In the genomic region with DNA sequence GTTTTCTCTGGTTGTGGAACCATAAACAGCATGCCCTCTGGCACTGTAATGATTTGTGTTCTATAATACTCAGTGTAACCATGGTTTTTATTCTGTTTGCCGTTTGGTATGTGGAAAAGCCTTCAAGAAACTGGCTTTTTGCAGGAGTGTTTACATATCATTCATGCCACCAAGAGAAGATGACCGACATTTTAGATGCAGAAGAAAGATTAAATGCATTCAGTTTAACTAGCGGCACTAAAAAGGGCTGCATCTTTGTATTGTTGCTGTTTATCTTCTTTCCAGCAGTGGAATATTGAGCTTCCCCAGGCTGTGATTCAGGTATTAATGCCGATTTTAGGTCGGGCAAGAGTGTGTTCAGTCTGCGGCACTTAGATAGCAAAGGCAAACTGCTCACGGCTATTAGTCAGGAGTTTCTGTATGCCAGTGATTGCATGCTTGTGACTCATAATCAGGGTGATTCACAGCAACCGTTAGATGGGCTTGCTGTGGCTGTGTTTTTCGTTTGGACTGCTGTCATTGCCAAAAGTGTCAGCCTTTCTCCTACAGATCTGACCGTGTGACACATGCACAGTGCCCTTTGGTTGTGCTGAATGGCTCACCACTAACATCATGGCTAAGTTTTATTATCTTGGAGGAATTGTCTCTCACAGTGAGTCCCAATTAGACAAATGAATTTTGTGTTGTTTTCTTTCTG, we compare ENCODE assay signal across 1 cellular context.
TF ChIP-seq lines count a peak whose summit lies in the region.

No MANE protein-coding gene starts in this region.

TF ChIP-seq in HEK293, 187 proteins besides CTCF, POLR2A, EP300 and RAD21 (continued from another document and continues in another):
- TF ChIP-seq, protein P1, sequence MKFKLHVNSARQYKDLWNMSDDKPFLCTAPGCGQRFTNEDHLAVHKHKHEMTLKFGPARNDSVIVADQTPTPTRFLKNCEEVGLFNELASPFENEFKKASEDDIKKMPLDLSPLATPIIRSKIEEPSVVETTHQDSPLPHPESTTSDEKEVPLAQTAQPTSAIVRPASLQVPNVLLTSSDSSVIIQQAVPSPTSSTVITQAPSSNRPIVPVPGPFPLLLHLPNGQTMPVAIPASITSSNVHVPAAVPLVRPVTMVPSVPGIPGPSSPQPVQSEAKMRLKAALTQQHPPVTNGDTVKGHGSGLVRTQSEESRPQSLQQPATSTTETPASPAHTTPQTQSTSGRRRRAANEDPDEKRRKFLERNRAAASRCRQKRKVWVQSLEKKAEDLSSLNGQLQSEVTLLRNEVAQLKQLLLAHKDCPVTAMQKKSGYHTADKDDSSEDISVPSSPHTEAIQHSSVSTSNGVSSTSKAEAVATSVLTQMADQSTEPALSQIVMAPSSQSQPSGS (tag by site-specific recombination; IDR thresholded peaks at IDR 0.05; ENCODE audit: low read depth), result no peak
- no peak for TF ChIP-seq ZNF2 (tag by site-specific recombination; IDR thresholded peaks at IDR 0.05)
- TF ChIP-seq ZSCAN30 (tag by site-specific recombination; IDR thresholded peaks at IDR 0.05), result no peak
- TF ChIP-seq, protein P2, sequence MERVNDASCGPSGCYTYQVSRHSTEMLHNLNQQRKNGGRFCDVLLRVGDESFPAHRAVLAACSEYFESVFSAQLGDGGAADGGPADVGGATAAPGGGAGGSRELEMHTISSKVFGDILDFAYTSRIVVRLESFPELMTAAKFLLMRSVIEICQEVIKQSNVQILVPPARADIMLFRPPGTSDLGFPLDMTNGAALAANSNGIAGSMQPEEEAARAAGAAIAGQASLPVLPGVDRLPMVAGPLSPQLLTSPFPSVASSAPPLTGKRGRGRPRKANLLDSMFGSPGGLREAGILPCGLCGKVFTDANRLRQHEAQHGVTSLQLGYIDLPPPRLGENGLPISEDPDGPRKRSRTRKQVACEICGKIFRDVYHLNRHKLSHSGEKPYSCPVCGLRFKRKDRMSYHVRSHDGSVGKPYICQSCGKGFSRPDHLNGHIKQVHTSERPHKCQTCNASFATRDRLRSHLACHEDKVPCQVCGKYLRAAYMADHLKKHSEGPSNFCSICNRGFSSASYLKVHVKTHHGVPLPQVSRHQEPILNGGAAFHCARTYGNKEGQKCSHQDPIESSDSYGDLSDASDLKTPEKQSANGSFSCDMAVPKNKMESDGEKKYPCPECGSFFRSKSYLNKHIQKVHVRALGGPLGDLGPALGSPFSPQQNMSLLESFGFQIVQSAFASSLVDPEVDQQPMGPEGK (tag by site-specific recombination; IDR thresholded peaks at IDR 0.05), result no peak
- no peak for TF ChIP-seq ZNF133 (tag by site-specific recombination; IDR thresholded peaks at IDR 0.05)
- no peak for TF ChIP-seq ZNF169 (tag by site-specific recombination; IDR thresholded peaks at IDR 0.05)
- TF ChIP-seq ZSCAN23 (tag by site-specific recombination; IDR thresholded peaks at IDR 0.05), result no peak
- TF ChIP-seq ZNF747 (tag by site-specific recombination; IDR thresholded peaks at IDR 0.05), result no peak
- no peak for TF ChIP-seq ZNF23 (tag by site-specific recombination; IDR thresholded peaks at IDR 0.05; ENCODE audit: borderline replicate concordance)
- TF ChIP-seq, protein P3, sequence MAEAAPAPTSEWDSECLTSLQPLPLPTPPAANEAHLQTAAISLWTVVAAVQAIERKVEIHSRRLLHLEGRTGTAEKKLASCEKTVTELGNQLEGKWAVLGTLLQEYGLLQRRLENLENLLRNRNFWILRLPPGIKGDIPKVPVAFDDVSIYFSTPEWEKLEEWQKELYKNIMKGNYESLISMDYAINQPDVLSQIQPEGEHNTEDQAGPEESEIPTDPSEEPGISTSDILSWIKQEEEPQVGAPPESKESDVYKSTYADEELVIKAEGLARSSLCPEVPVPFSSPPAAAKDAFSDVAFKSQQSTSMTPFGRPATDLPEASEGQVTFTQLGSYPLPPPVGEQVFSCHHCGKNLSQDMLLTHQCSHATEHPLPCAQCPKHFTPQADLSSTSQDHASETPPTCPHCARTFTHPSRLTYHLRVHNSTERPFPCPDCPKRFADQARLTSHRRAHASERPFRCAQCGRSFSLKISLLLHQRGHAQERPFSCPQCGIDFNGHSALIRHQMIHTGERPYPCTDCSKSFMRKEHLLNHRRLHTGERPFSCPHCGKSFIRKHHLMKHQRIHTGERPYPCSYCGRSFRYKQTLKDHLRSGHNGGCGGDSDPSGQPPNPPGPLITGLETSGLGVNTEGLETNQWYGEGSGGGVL (tag by site-specific recombination; IDR thresholded peaks at IDR 0.05), result no peak
- 0 out of 2 replicates have a peak, but pooled peaks have one; percentile 10 for TF ChIP-seq ZBTB20 (tag by site-specific recombination; IDR thresholded peaks at IDR 0.05)
- TF ChIP-seq ZEB2 (tag by site-specific recombination; IDR thresholded peaks at IDR 0.05), result 0 out of 2 replicates have a peak, but pooled peaks have one; percentile 45
- TF ChIP-seq ZNF555 (tag by site-specific recombination; conservative IDR thresholded peaks at IDR 0.05), result no peak
- TF ChIP-seq, protein P4, sequence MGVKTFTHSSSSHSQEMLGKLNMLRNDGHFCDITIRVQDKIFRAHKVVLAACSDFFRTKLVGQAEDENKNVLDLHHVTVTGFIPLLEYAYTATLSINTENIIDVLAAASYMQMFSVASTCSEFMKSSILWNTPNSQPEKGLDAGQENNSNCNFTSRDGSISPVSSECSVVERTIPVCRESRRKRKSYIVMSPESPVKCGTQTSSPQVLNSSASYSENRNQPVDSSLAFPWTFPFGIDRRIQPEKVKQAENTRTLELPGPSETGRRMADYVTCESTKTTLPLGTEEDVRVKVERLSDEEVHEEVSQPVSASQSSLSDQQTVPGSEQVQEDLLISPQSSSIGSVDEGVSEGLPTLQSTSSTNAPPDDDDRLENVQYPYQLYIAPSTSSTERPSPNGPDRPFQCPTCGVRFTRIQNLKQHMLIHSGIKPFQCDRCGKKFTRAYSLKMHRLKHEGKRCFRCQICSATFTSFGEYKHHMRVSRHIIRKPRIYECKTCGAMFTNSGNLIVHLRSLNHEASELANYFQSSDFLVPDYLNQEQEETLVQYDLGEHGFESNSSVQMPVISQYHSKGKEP (tag by site-specific recombination; IDR thresholded peaks at IDR 0.05), result peak; percentile 22; the same call in 1 of the 2 replicates
- peak; percentile 59 for TF ChIP-seq ZNF600 (tag by site-specific recombination; IDR thresholded peaks at IDR 0.05)
- TF ChIP-seq ZNF624 (tag by site-specific recombination; IDR thresholded peaks at IDR 0.05), result no peak
- TF ChIP-seq ZNF37A (tag by site-specific recombination; IDR thresholded peaks at IDR 0.05), result no peak
- TF ChIP-seq ZNF621 (tag by site-specific recombination; IDR thresholded peaks at IDR 0.05), result no peak
- no peak for TF ChIP-seq ZNF266 (tag by site-specific recombination; IDR thresholded peaks at IDR 0.05; ENCODE audit: low read depth)
- TF ChIP-seq SP3 (tag by site-specific recombination; IDR thresholded peaks at IDR 0.05), result no peak
- no peak for TF ChIP-seq ZNF24 (tag by site-specific recombination; IDR thresholded peaks at IDR 0.05)
- no peak for TF ChIP-seq ZBTB8A (tag by site-specific recombination; IDR thresholded peaks at IDR 0.05)
- TF ChIP-seq ZNF544 (tag by site-specific recombination; IDR thresholded peaks at IDR 0.05), result no peak
- peak; percentile 83; the same call in 1 of the 2 replicates for TF ChIP-seq ZNF792 (tag by site-specific recombination; IDR thresholded peaks at IDR 0.05)
- TF ChIP-seq GLI4 (tag by site-specific recombination; IDR thresholded peaks at IDR 0.05), result no peak
- TF ChIP-seq ZNF239 (tag by site-specific recombination; IDR thresholded peaks at IDR 0.05), result no peak
- no peak for TF ChIP-seq KLF9 (tag by site-specific recombination; IDR thresholded peaks at IDR 0.05; ENCODE audit: low read depth)
- no peak for TF ChIP-seq ZNF677 (tag by site-specific recombination; IDR thresholded peaks at IDR 0.05)
- TF ChIP-seq ZNF354C (tag by site-specific recombination; IDR thresholded peaks at IDR 0.05; ENCODE audit: borderline replicate concordance, low read depth), result no peak
- TF ChIP-seq ZNF785 (tag by site-specific recombination; IDR thresholded peaks at IDR 0.05), result no peak
- TF ChIP-seq FEZF1 (tag by site-specific recombination; IDR thresholded peaks at IDR 0.05), result peak; percentile 19; the same call in 1 of the 2 replicates
- no peak for TF ChIP-seq ZNF521 (tag by site-specific recombination; IDR thresholded peaks at IDR 0.05)
- no peak for TF ChIP-seq ZFP3 (tag by site-specific recombination; IDR thresholded peaks at IDR 0.05; ENCODE audit: low read depth)
- no peak for TF ChIP-seq SALL2 (tag by site-specific recombination; IDR thresholded peaks at IDR 0.05; ENCODE audit: borderline replicate concordance)
- no peak for TF ChIP-seq REPIN1 (tag by site-specific recombination; IDR thresholded peaks at IDR 0.05; ENCODE audit: low read depth)
- TF ChIP-seq, protein P5, sequence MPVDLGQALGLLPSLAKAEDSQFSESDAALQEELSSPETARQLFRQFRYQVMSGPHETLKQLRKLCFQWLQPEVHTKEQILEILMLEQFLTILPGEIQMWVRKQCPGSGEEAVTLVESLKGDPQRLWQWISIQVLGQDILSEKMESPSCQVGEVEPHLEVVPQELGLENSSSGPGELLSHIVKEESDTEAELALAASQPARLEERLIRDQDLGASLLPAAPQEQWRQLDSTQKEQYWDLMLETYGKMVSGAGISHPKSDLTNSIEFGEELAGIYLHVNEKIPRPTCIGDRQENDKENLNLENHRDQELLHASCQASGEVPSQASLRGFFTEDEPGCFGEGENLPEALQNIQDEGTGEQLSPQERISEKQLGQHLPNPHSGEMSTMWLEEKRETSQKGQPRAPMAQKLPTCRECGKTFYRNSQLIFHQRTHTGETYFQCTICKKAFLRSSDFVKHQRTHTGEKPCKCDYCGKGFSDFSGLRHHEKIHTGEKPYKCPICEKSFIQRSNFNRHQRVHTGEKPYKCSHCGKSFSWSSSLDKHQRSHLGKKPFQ (tag by site-specific recombination; IDR thresholded peaks at IDR 0.05), result no peak
- no peak for TF ChIP-seq ZNF558 (tag by site-specific recombination; IDR thresholded peaks at IDR 0.05)
- TF ChIP-seq, protein P6, sequence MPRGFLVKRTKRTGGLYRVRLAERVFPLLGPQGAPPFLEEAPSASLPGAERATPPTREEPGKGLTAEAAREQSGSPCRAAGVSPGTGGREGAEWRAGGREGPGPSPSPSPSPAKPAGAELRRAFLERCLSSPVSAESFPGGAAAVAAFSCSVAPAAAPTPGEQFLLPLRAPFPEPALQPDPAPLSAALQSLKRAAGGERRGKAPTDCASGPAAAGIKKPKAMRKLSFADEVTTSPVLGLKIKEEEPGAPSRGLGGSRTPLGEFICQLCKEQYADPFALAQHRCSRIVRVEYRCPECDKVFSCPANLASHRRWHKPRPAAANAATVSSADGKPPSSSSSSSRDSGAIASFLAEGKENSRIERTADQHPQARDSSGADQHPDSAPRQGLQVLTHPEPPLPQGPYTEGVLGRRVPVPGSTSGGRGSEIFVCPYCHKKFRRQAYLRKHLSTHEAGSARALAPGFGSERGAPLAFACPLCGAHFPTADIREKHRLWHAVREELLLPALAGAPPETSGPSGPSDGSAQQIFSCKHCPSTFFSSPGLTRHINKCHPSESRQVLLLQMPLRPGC (tag by site-specific recombination; IDR thresholded peaks at IDR 0.05), result no peak
- 0 out of 2 replicates have a peak, but pooled peaks have one; percentile 40 for TF ChIP-seq ZNF184 (tag by site-specific recombination; IDR thresholded peaks at IDR 0.05)
- TF ChIP-seq ZNF138 (tag by site-specific recombination; IDR thresholded peaks at IDR 0.05; ENCODE audit: borderline replicate concordance), result no peak
- TF ChIP-seq ZNF146 (tag by site-specific recombination; IDR thresholded peaks at IDR 0.05), result no peak
- TF ChIP-seq ZNF221 (tag by site-specific recombination; IDR thresholded peaks at IDR 0.05; ENCODE audit: borderline replicate concordance), result no peak
- no peak for TF ChIP-seq SP2 (tag by site-specific recombination; IDR thresholded peaks at IDR 0.05)
- no peak for TF ChIP-seq ZNF768 (tag by site-specific recombination; IDR thresholded peaks at IDR 0.05)
- TF ChIP-seq, protein P7, sequence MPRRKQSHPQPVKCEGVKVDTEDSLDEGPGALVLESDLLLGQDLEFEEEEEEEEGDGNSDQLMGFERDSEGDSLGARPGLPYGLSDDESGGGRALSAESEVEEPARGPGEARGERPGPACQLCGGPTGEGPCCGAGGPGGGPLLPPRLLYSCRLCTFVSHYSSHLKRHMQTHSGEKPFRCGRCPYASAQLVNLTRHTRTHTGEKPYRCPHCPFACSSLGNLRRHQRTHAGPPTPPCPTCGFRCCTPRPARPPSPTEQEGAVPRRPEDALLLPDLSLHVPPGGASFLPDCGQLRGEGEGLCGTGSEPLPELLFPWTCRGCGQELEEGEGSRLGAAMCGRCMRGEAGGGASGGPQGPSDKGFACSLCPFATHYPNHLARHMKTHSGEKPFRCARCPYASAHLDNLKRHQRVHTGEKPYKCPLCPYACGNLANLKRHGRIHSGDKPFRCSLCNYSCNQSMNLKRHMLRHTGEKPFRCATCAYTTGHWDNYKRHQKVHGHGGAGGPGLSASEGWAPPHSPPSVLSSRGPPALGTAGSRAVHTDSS (tag by site-specific recombination; IDR thresholded peaks at IDR 0.05), result no peak
- no peak for TF ChIP-seq ZNF211 (tag by site-specific recombination; IDR thresholded peaks at IDR 0.05; ENCODE audit: low read depth)
- no peak for TF ChIP-seq ZNF157 (tag by site-specific recombination; IDR thresholded peaks at IDR 0.05)
- no peak for TF ChIP-seq ZNF433 (tag by site-specific recombination; IDR thresholded peaks at IDR 0.05; ENCODE audit: low read depth)
- TF ChIP-seq, protein P8, sequence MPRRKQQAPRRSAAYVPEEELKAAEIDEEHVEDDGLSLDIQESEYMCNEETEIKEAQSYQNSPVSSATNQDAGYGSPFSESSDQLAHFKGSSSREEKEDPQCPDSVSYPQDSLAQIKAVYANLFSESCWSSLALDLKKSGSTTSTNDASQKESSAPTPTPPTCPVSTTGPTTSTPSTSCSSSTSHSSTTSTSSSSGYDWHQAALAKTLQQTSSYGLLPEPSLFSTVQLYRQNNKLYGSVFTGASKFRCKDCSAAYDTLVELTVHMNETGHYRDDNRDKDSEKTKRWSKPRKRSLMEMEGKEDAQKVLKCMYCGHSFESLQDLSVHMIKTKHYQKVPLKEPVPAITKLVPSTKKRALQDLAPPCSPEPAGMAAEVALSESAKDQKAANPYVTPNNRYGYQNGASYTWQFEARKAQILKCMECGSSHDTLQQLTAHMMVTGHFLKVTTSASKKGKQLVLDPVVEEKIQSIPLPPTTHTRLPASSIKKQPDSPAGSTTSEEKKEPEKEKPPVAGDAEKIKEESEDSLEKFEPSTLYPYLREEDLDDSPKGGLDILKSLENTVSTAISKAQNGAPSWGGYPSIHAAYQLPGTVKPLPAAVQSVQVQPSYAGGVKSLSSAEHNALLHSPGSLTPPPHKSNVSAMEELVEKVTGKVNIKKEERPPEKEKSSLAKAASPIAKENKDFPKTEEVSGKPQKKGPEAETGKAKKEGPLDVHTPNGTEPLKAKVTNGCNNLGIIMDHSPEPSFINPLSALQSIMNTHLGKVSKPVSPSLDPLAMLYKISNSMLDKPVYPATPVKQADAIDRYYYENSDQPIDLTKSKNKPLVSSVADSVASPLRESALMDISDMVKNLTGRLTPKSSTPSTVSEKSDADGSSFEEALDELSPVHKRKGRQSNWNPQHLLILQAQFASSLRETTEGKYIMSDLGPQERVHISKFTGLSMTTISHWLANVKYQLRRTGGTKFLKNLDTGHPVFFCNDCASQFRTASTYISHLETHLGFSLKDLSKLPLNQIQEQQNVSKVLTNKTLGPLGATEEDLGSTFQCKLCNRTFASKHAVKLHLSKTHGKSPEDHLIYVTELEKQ (tag by site-specific recombination; IDR thresholded peaks at IDR 0.05; ENCODE audit: borderline replicate concordance), result no peak; the same call in 1 of the 2 replicates
- TF ChIP-seq ZNF660 (tag by site-specific recombination; IDR thresholded peaks at IDR 0.05), result peak; percentile 90
- TF ChIP-seq ZNF274 (IDR thresholded peaks at IDR 0.05; ENCODE audit: low read length), result no peak
- TF ChIP-seq ZNF274 (tag by site-specific recombination; IDR thresholded peaks at IDR 0.05; ENCODE audit: borderline replicate concordance), result no peak
- TF ChIP-seq TRIM28 (IDR thresholded peaks at IDR 0.05; ENCODE audit: borderline replicate concordance, low read length), result peak; percentile 77; the same call in 1 of the 2 replicates
